ENCODE assay signal across 10 cellular contexts in the genomic region with DNA sequence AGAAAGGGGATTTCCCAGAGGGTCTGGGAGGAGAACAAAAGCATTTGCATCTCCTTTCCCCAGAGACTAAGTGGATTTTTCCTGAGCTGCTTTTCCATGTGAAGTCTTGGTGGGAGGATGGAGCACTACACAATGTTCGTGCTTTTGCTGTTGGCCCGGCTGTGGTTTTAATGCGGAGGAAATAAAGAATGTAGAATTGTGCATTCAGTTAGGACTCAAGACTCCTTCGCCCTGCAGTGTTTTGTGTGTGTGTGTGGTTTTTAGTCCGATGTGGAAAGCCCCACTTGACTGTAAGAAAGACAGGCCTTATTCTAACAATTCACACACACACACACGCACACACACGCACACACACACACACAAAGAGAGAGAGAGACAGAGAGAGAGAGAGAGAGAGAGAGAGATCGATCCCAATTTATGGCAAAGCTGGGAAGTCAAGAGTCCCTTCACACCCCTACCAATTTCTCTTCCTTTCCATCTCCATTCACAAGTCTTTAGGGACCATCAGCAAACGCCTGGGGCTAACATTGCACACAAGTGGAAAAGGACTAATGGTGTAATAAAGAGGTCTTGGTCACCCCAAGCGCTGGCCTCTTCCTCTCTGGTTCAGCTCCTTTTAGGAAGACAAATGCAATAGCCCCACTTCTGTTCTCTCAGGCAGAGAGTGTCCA. TPM values are rescaled to one million over a fixed set of nuclear protein-coding genes. Genes with fewer than 3 reads are reported as not detected.
DNase-seq lines count a peak whose midpoint lies in the region; ATAC-seq and TF ChIP-seq lines count a peak whose summit lies in the region.
"Had no signal": no experiment of that assay in that cellular context is flagged by ENCODE, and none has a peak within 500 bp of the region (broad histone marks: within the 10 kb centered on the region; RNA-seq: fewer than 3 reads in every experiment).

No MANE protein-coding gene starts in this region.

- no peaks in the 10 kb centered on the region for H3K36me3 Mint-ChIP-seq in osteocyte (ENCODE audit: unreplicated experiment)

- peak overlapping the region; percentile 76 for H3K27ac ChIP-seq in RWPE2 (ENCODE audit: poor library complexity, severe bottlenecking)
- H3K27ac ChIP-seq in ectodermal cell (ENCODE audit: insufficient read depth, low read depth, low read length, poor library complexity, severe bottlenecking): peak overlapping the region; percentile 81
- H3K27ac ChIP-seq: vagina had no signal

- ATAC-seq in RWPE2 (ENCODE audit: low read depth): no peak
- ATAC-seq in GM19351 (IDR thresholded peaks at IDR 0.05; ENCODE audit: unreplicated experiment): no peak

- peak overlapping the region; percentile 67 for H3K27ac Mint-ChIP-seq in osteocyte (ENCODE audit: unreplicated experiment)

- no peak overlapping the region for H3K4me3 ChIP-seq in RWPE2 (ENCODE audit: severe bottlenecking)
- H3K4me3 ChIP-seq in ectodermal cell (ENCODE audit: insufficient read depth, low read depth, low read length): no peak overlapping the region
- H3K4me3 ChIP-seq: vagina had no signal

- TF ChIP-seq CTCF in RWPE2 (IDR thresholded peaks at IDR 0.05; ENCODE audit: poor library complexity, severe bottlenecking) (no peak), osteocyte (IDR thresholded peaks at IDR 0.05) (no peak)

- peaks cover 33% of the 10 kb centered on the region for H3K4me1 Mint-ChIP-seq in osteocyte (ENCODE audit: unreplicated experiment)

- H3K27me3 ChIP-seq in RWPE2 (ENCODE audit: insufficient read depth, poor library complexity, severe bottlenecking) (no peaks in the 10 kb centered on the region), ectodermal cell (ENCODE audit: control insufficient read depth, insufficient read depth, low read length, poor library complexity, severe bottlenecking) (no peaks in the 10 kb centered on the region)
- H3K27me3 ChIP-seq: vagina had no signal

- 11 to 13% methylated on average over 5 to 6 of the region's 10 CpGs for WGBS in ectodermal cell, 2 experiments

- no peaks in the 10 kb centered on the region for H3K27me3 Mint-ChIP-seq in osteocyte (ENCODE audit: unreplicated experiment)

- H3K9me3 Mint-ChIP-seq in osteocyte (ENCODE audit: unreplicated experiment): no peaks in the 10 kb centered on the region

- H3K36me3 ChIP-seq in RWPE2 (ENCODE audit: low read depth) (no peaks in the 10 kb centered on the region), ectodermal cell (ENCODE audit: control insufficient read depth, insufficient read depth, low read length) (no peaks in the 10 kb centered on the region)
- H3K36me3 ChIP-seq: vagina had no signal

- no peak overlapping the region for H3K4me3 Mint-ChIP-seq in osteocyte (ENCODE audit: unreplicated experiment)

- no peaks in the 10 kb centered on the region for H3K9me3 ChIP-seq in RWPE2 (ENCODE audit: severe bottlenecking)
- no peaks in the 10 kb centered on the region for H3K9me3 ChIP-seq in ectodermal cell (ENCODE audit: control insufficient read depth, low read length)
- H3K9me3 ChIP-seq: vagina had no signal

- H3K4me1 ChIP-seq in RWPE2 (ENCODE audit: insufficient read depth, poor library complexity, severe bottlenecking): peaks cover 20% of the 10 kb centered on the region
- peaks cover 6% of the 10 kb centered on the region for H3K4me1 ChIP-seq in ectodermal cell (ENCODE audit: control insufficient read depth, insufficient read depth, low read length)
- H3K4me1 ChIP-seq: vagina had no signal

- peak; percentile 8 for DNase-seq in NCI-H82 (lab: John Stamatoyannopoulos, UW)
- no peak for DNase-seq in NCI-H82 treated with DMSO at 0.1 percent for 48 hours (lab: John Stamatoyannopoulos, UW; ENCODE audit: unreplicated experiment)
- no peak for DNase-seq in RWPE2 (ENCODE audit: low spot score)
- DNase-seq in osteocyte (ENCODE audit: extremely low spot score, unreplicated experiment): no peak
- DNase-seq in HuH-7 (ENCODE audit: low spot score): no peak
- no peak for DNase-seq in occipital lobe (lab: John Stamatoyannopoulos, UW)
- DNase-seq: anterior cingulate cortex had no signal

RNA-seq across cellular contexts. Expression of a gene that starts 44.2 kb away (rescaled TPM):
- not detected for polyA plus RNA-seq in ectodermal cell (2013, experiment 1 of 4)
- polyA plus RNA-seq in ectodermal cell (2013, experiment 2 of 4): not detected
- not detected for polyA plus RNA-seq in ectodermal cell (2013, experiment 3 of 4)
- not detected for polyA plus RNA-seq in ectodermal cell (2013, experiment 4 of 4)
- total RNA-seq in osteocyte (0.59 TPM in 1 of 2 replicates, not detected in the other), occipital lobe (0.62 TPM)
- total RNA-seq: vagina had no signal
